14 cellular contexts compared by ENCODE assay signal in genomic region chr12:122282066-122282465, GRCh38. TPM values are rescaled to one million over a fixed set of nuclear protein-coding genes. Genes with fewer than 3 reads are reported as not detected.
DNase-seq lines count a peak whose midpoint lies in the region; FAIRE-seq and TF ChIP-seq lines count a peak whose summit lies in the region.
"Had no signal": no experiment of that assay in that cellular context is flagged by ENCODE, and none has a peak within 500 bp of the region (broad histone marks: within the 10 kb centered on the region; RNA-seq: fewer than 3 reads in every experiment).

No MANE protein-coding gene starts in this region.

- H3K4me1 Mint-ChIP-seq in osteocyte (ENCODE audit: unreplicated experiment) = peaks cover 18% of the 10 kb centered on the region
- H3K4me1 Mint-ChIP-seq: IgD-negative memory B cell had no signal

- no peak for TF ChIP-seq CTCF in epithelial cell of esophagus (IDR thresholded peaks at IDR 0.05; ENCODE audit: insufficient read depth, low read depth, low read length, missing control alignments)
- no peak for TF ChIP-seq CTCF in osteocyte (IDR thresholded peaks at IDR 0.05)
- no peak for TF ChIP-seq CTCF in kidney (IDR thresholded peaks at IDR 0.05; ENCODE audit: borderline replicate concordance, extremely low read depth, insufficient read depth)

- H3K27ac ChIP-seq in kidney (ENCODE audit: low read depth in 2 of 2, low read length in 2 of 2) = no peak overlapping the region
- H3K27ac ChIP-seq: pancreas, thoracic aorta had no signal

- H3K9me3 ChIP-seq in kidney (ENCODE audit: control insufficient read depth in 1 of 2, low read length in 2 of 2) = no peaks in the 10 kb centered on the region
- H3K9me3 ChIP-seq: pancreas, thoracic aorta had no signal

- H3K36me3 Mint-ChIP-seq in osteocyte (ENCODE audit: unreplicated experiment) = peaks cover 36% of the 10 kb centered on the region

- H3K36me3 ChIP-seq in kidney (ENCODE audit: control insufficient read depth in 1 of 2, insufficient read depth in 2 of 2, low read length in 2 of 2) = peaks cover 10 to 24% of the 10 kb centered on the region in 2 donors

- H3K27me3 Mint-ChIP-seq in osteocyte (ENCODE audit: unreplicated experiment) = no peaks in the 10 kb centered on the region
- H3K27me3 Mint-ChIP-seq: IgD-negative memory B cell had no signal

- intact Hi-C loops in kidney (cut with DNase I) = no loop called here

- no peak overlapping the region for H3K4me3 Mint-ChIP-seq in osteocyte (ENCODE audit: unreplicated experiment)
- H3K4me3 Mint-ChIP-seq: IgD-negative memory B cell had no signal

- DNase-seq in Daoy (ENCODE audit: low read depth) = peak; percentile 33
- DNase-seq in NCI-H226 = peak; percentile 14
- peak; percentile 40 for DNase-seq in epithelial cell of esophagus (ENCODE audit: low read depth)
- DNase-seq in osteocyte (ENCODE audit: extremely low spot score, unreplicated experiment) = no peak
- no peak for DNase-seq in DMS53 treated with DMSO at 0.1 percent for 48 hours (lab: John Stamatoyannopoulos, UW; ENCODE audit: unreplicated experiment)
- DNase-seq in DMS79 treated with DMSO at 0.1 percent for 48 hours (lab: John Stamatoyannopoulos, UW) = no peak
- no peak for DNase-seq in NOMO-1 treated with dmso at 0.1 percent for 144 hours (lab: John Stamatoyannopoulos, UW; ENCODE audit: unreplicated experiment)
- DNase-seq in kidney = no peak
- DNase-seq: activated effector memory CD4-positive, alpha-beta T cell treated with Interleukin-2 at 50 U/mL for 16 hours; NCI-H446 treated with DMSO at 0.1 percent for 48 hours; pancreas had no signal

- peak overlapping the region; percentile 85 for H3K27ac Mint-ChIP-seq in osteocyte (ENCODE audit: unreplicated experiment)
- H3K27ac Mint-ChIP-seq: IgD-negative memory B cell had no signal

- no peak overlapping the region for H3K9ac ChIP-seq in kidney (ENCODE audit: low read length in 2 of 2)

- H3K9me3 Mint-ChIP-seq in osteocyte (ENCODE audit: unreplicated experiment) = no peaks in the 10 kb centered on the region
- H3K9me3 Mint-ChIP-seq: IgD-negative memory B cell had no signal

- no peaks in the 10 kb centered on the region for H3K4me1 ChIP-seq in kidney (ENCODE audit: control insufficient read depth in 1 of 2, insufficient read depth in 1 of 2, low read depth in 1 of 2, low read length in 2 of 2)
- H3K4me1 ChIP-seq: pancreas had no signal

- H3K4me3 ChIP-seq in epithelial cell of esophagus (ENCODE audit: low read length) (no peak overlapping the region), kidney (ENCODE audit: low read length in 2 of 2) (no peak overlapping the region)
- H3K4me3 ChIP-seq: pancreas, thoracic aorta had no signal

- FAIRE-seq in kidney (lab: Jason Lieb, UNC) = no peak
- FAIRE-seq: islet of Langerhans, pancreas had no signal

RNA-seq across cellular contexts. Expression of gene VPS33A, which starts 15.8 kb away (rescaled TPM):
- 36.4 and 37.8 TPM in 2 replicates for total RNA-seq in Daoy (2014; rRNA removed; shearing (Covaris generic))
- 22.2 and 23.1 TPM in 2 replicates for total RNA-seq in osteocyte
- 20.1 TPM for total RNA-seq in kidney
- 11.1 TPM for polyA plus RNA-seq in kidney (ENCODE audit: insufficient read depth, low read depth, low replicate concordance)

RNA-seq across cellular contexts. Expression of gene DIABLO, which starts 56.2 kb away (rescaled TPM):
- total RNA-seq in Daoy (2014; rRNA removed; shearing (Covaris generic)) = 133 and 147 TPM in 2 replicates
- 51.5 and 61.1 TPM in 2 replicates for total RNA-seq in osteocyte
- total RNA-seq in kidney = 43.7 TPM
- polyA plus RNA-seq in kidney (ENCODE audit: insufficient read depth, low read depth, low replicate concordance) = 97.7 TPM

Comparison
In these comparisons a context has a peak if more than half of its experiments do, and no peak if none do; other contexts are left out.
1. DNase-seq: peak in Daoy (single experiment), NCI-H226 (single experiment) and epithelial cell of esophagus (single experiment); none in osteocyte (single experiment), DMS53 treated with DMSO at 0.1 percent for 48 hours (single experiment), DMS79 treated with DMSO at 0.1 percent for 48 hours (single experiment), NOMO-1 treated with dmso at 0.1 percent for 144 hours (single experiment) and kidney (single experiment).